In genomic region chr5:108634951-108635288, GRCh38 we compare ENCODE assay signal across 14 cellular contexts.
A peak's percentile ranks its signal among the peaks of the same experiment; 100 is the strongest.
DNase-seq lines count a peak whose midpoint lies in the region; ATAC-seq lines count a peak whose summit lies in the region.
"Had no signal": no experiment of that assay in that cellular context is flagged by ENCODE, and none has a peak within 500 bp of the region (broad histone marks: within the 10 kb centered on the region; RNA-seq: fewer than 3 reads in every experiment).

No MANE protein-coding gene starts in this region.

- peak overlapping the region; percentile 26 for H3K4me3 ChIP-seq in adipocyte (ENCODE audit: low read length)
- H3K4me3 ChIP-seq: lower lobe of right lung, suprapubic skin had no signal

- no peak overlapping the region for H3K9ac ChIP-seq in adipocyte (ENCODE audit: low read length)

- H3K36me3 ChIP-seq in adipocyte (ENCODE audit: control insufficient read depth, insufficient read depth, low read length, severe bottlenecking): no peaks in the 10 kb centered on the region
- H3K36me3 ChIP-seq: lower lobe of right lung, suprapubic skin had no signal

- intact Hi-C loops in left colon (cut with DNase I, micrococcal nuclease): no loop called here

- no peaks in the 10 kb centered on the region for H3K27me3 Mint-ChIP-seq in activated T-cell treated with anti-CD3 and anti-CD28 coated beads, Interleukin-2, amount 50 U/mL, for 4 hours (ENCODE audit: low read depth)
- H3K27me3 Mint-ChIP-seq: dendritic cell treated with granulocyte-macrophage colony-stimulating factor and Interleukin-4, amounts not matched to agents 40 ng/mL and 50 ng/mL, for 4 days had no signal

- no peaks in the 10 kb centered on the region for H3K9me3 Mint-ChIP-seq in activated T-cell treated with anti-CD3 and anti-CD28 coated beads, Interleukin-2, amount 50 U/mL, for 4 hours
- H3K9me3 Mint-ChIP-seq: activated B cell treated with CpG ODN at 0.5 μM for 24 hours; dendritic cell treated with granulocyte-macrophage colony-stimulating factor and Interleukin-4, amounts not matched to agents 40 ng/mL and 50 ng/mL, for 4 days had no signal

- H3K4me1 ChIP-seq in adipocyte (ENCODE audit: control insufficient read depth, insufficient read depth, low read length): peaks cover 23% of the 10 kb centered on the region
- H3K4me1 ChIP-seq: lower lobe of right lung, suprapubic skin had no signal

- H3K4me3 Mint-ChIP-seq in activated T-cell treated with anti-CD3 and anti-CD28 coated beads, Interleukin-2, amount 50 U/mL, for 4 hours: no peak overlapping the region
- H3K4me3 Mint-ChIP-seq: activated B cell treated with CpG ODN at 0.5 μM for 24 hours; dendritic cell treated with granulocyte-macrophage colony-stimulating factor and Interleukin-4, amounts not matched to agents 40 ng/mL and 50 ng/mL, for 4 days had no signal

- ATAC-seq in GM18867 (IDR thresholded peaks at IDR 0.05; ENCODE audit: unreplicated experiment): peak; percentile 73
- peak; percentile 74 for ATAC-seq in GM21447 (IDR thresholded peaks at IDR 0.05; ENCODE audit: unreplicated experiment)
- ATAC-seq in HG02973 (IDR thresholded peaks at IDR 0.05; ENCODE audit: unreplicated experiment): peak; percentile 77
- no peak for ATAC-seq in left colon
- ATAC-seq in activated T-cell treated with anti-CD3 and anti-CD28 coated beads, Interleukin-2, amount 50 U/mL, for 4 hours: no peak
- ATAC-seq: lower lobe of right lung had no signal

- no peak overlapping the region for H3K27ac ChIP-seq in caudate nucleus (ENCODE audit: low read depth, low read length)
- H3K27ac ChIP-seq: lower lobe of right lung, suprapubic skin had no signal

- peak; percentile 39 for DNase-seq in adipocyte (ENCODE audit: low read depth)
- no peak for DNase-seq in caudate nucleus (lab: John Stamatoyannopoulos, UW)
- DNase-seq in left colon: no peak
- no peak for DNase-seq in cerebellum (ENCODE audit: low spot score)
- no peak for DNase-seq in activated T-cell treated with anti-CD3 and anti-CD28 coated beads, Interleukin-2, amount 50 U/mL, for 4 hours
- DNase-seq: activated B cell treated with CpG ODN at 0.5 μM for 24 hours, C1 segment of cervical spinal cord, lower lobe of right lung, NCI-H345 had no signal

- H3K36me3 Mint-ChIP-seq in activated T-cell treated with anti-CD3 and anti-CD28 coated beads, Interleukin-2, amount 50 U/mL, for 4 hours (ENCODE audit: insufficient read depth): no peaks in the 10 kb centered on the region

- no peaks in the 10 kb centered on the region for H3K4me1 Mint-ChIP-seq in activated T-cell treated with anti-CD3 and anti-CD28 coated beads, Interleukin-2, amount 50 U/mL, for 4 hours (ENCODE audit: low read depth)

- H3K9me3 ChIP-seq in adipocyte (ENCODE audit: control insufficient read depth, low read length): no peaks in the 10 kb centered on the region
- H3K9me3 ChIP-seq: lower lobe of right lung, suprapubic skin had no signal

- no peaks in the 10 kb centered on the region for H3K27me3 ChIP-seq in adipocyte (replicated peaks; ENCODE audit: control insufficient read depth, insufficient read depth, low read length)
- H3K27me3 ChIP-seq: suprapubic skin had no signal

Comparison
In these comparisons a context has a peak if more than half of its experiments do, and no peak if none do; other contexts are left out.
1. ATAC-seq: peak in GM18867 (single experiment), GM21447 (single experiment) and HG02973 (single experiment); none in left colon (single experiment) and activated T-cell treated with anti-CD3 and anti-CD28 coated beads, Interleukin-2, amount 50 U/mL, for 4 hours (0 of 2).